In genomic region chr11:69325446-69325845, GRCh38 we compare ENCODE assay signal across 18 cellular contexts. TPM values are rescaled to one million over a fixed set of nuclear protein-coding genes. Genes with fewer than 3 reads are reported as not detected.
DNase-seq lines count a peak whose midpoint lies in the region; ATAC-seq and TF ChIP-seq lines count a peak whose summit lies in the region.
"Had no signal": no experiment of that assay in that cellular context is flagged by ENCODE, and none has a peak within 500 bp of the region (broad histone marks: within the 10 kb centered on the region; RNA-seq: fewer than 3 reads in every experiment).

No MANE protein-coding gene starts in this region.

- no peak for TF ChIP-seq POLR2A in IMR-90 (IDR thresholded peaks at IDR 0.05; ENCODE audit: low read depth, low read length)
- TF ChIP-seq POLR2A in sigmoid colon (IDR thresholded peaks at IDR 0.05), result no peak

- 93% methylated on average over 3 of the region's 8 CpGs; no CpG with 5 or more reads in 1 of the 2 experiments for WGBS in IMR-90 (ENCODE audit: extremely low coverage in 2 of 2, insufficient read length in 1 of 2), 2 experiments
- 90 to 92% methylated on average over 8 of the region's 8 CpGs for WGBS in sigmoid colon, 2 donors
- WGBS in aorta, 2 donors, result 94 to 95% methylated on average over 8 of the region's 8 CpGs

- peaks cover 25% of the 10 kb centered on the region for H3K36me3 ChIP-seq in A673 (ENCODE audit: insufficient read depth, low read length, poor library complexity, severe bottlenecking)
- no peaks in the 10 kb centered on the region for H3K36me3 ChIP-seq in IMR-90 (ENCODE audit: control insufficient read depth, insufficient read depth, low read length)
- no peaks in the 10 kb centered on the region for H3K36me3 ChIP-seq in sigmoid colon
- no peaks in the 10 kb centered on the region for H3K36me3 ChIP-seq in aorta (ENCODE audit: control insufficient read depth in 1 of 2, insufficient read depth in 2 of 2, low read length in 1 of 2)
- H3K36me3 ChIP-seq in neural progenitor cell, result no peaks in the 10 kb centered on the region
- H3K36me3 ChIP-seq: BLaER1 had no signal

- H3K4me2 ChIP-seq in IMR-90 (ENCODE audit: low read depth, low read length), result no peak overlapping the region
- H3K4me2 ChIP-seq in neural progenitor cell, result no peak overlapping the region
- H3K4me2 ChIP-seq: BLaER1 had no signal

- H3K23ac ChIP-seq in IMR-90 (ENCODE audit: low read depth, low read length), result no peak overlapping the region

- H3K4me3 Mint-ChIP-seq in neural progenitor cell, result no peak overlapping the region
- H3K4me3 Mint-ChIP-seq: CD8-positive, alpha-beta memory T cell had no signal

- H3K14ac ChIP-seq in IMR-90 (replicated peaks; ENCODE audit: low read depth, low read length), result peak overlapping the region; percentile 39; the same call in 1 of the 2 replicates

- CTCF ChIA-PET in A673 (lab: Charles Lee) (no interaction called here), IMR-90 (lab: Yijun Ruan, JAX) (no interaction called here)

- TF ChIP-seq CTCF in A673 (conservative IDR thresholded peaks at IDR 0.05; ENCODE audit: low read depth, low read length) (no peak), IMR-90 (conservative IDR thresholded peaks at IDR 0.05; ENCODE audit: low read depth, low read length) (no peak), sigmoid colon (IDR thresholded peaks at IDR 0.05) (no peak), neural progenitor cell (IDR thresholded peaks at IDR 0.05) (no peak)

- peak overlapping the region; percentile 85; the same call in 1 of the 2 replicates for H2AK5ac ChIP-seq in IMR-90 (ENCODE audit: low read depth, low read length)

- peak overlapping the region; percentile 27; the same call in 1 of the 2 replicates for H4K91ac ChIP-seq in IMR-90 (ENCODE audit: insufficient read depth, low read depth, low read length)

- no peak overlapping the region for H2AK9ac ChIP-seq in IMR-90 (replicated peaks; ENCODE audit: low read depth, low read length, poor library complexity)

- ATAC-seq in IMR-90 (ENCODE audit: low read depth) (no peak), aorta (ENCODE audit: low FRiP score) (no peak)
- ATAC-seq: HepG2, PC-3, Right ventricle myocardium inferior had no signal

- peak overlapping the region; percentile 2; the same call in 1 of the 2 replicates for H3K4ac ChIP-seq in IMR-90 (ENCODE audit: low read depth, low read length)

- no peak overlapping the region for H4K5ac ChIP-seq in IMR-90 (ENCODE audit: low read depth, low read length)

- no peak overlapping the region for H3K9ac ChIP-seq in IMR-90 (ENCODE audit: low read depth, low read length)
- no peak overlapping the region for H3K9ac ChIP-seq in neural progenitor cell
- H3K9ac ChIP-seq: BLaER1 had no signal

- H4K20me1 ChIP-seq in IMR-90 (ENCODE audit: insufficient read depth, low read length) (no peaks in the 10 kb centered on the region), neural progenitor cell (ENCODE audit: low read depth) (no peaks in the 10 kb centered on the region)
- H4K20me1 ChIP-seq: BLaER1 had no signal

- H3K27ac Mint-ChIP-seq in neural progenitor cell, result no peak overlapping the region
- H3K27ac Mint-ChIP-seq: CD8-positive, alpha-beta memory T cell had no signal

- H2BK120ac ChIP-seq in IMR-90 (ENCODE audit: low read depth, low read length), result peak overlapping the region; percentile 52

- TF ChIP-seq EP300 in sigmoid colon (IDR thresholded peaks at IDR 0.05), result no peak

- H2BK5ac ChIP-seq in IMR-90 (ENCODE audit: low read depth, low read length, poor library complexity, severe bottlenecking), result no peak overlapping the region

- H4K8ac ChIP-seq in IMR-90 (ENCODE audit: low read depth in 2 of 2, low read length in 2 of 2), result no peak overlapping the region; a peak in 1 of 4 replicates

- POLR2A ChIA-PET in A673 (lab: Charles Lee; ENCODE audit: low non-redundant PET) (interaction anchor here (0.8 kb wide), 1 partner anchor 21 kb away, joined by 3 read pairs; no protein-coding TSS in a partner anchor), IMR-90 (lab: Charles Lee; ENCODE audit: unreplicated experiment) (no interaction called here)

- peak overlapping the region; percentile 40; the same call in 1 of the 2 replicates for H2BK20ac ChIP-seq in IMR-90 (ENCODE audit: low read depth, low read length)

- no peaks in the 10 kb centered on the region for H3K27me3 ChIP-seq in A673 (replicated peaks; ENCODE audit: insufficient read depth, low read depth, low read length, poor library complexity)
- H3K27me3 ChIP-seq in IMR-90 (ENCODE audit: control insufficient read depth, insufficient read depth, low read length), result no peaks in the 10 kb centered on the region
- H3K27me3 ChIP-seq in sigmoid colon, result no peaks in the 10 kb centered on the region
- H3K27me3 ChIP-seq in aorta (ENCODE audit: control insufficient read depth in 1 of 2, insufficient read depth in 2 of 2, low read length in 1 of 2), result no peaks in the 10 kb centered on the region
- H3K27me3 ChIP-seq in neural progenitor cell, result no peaks in the 10 kb centered on the region
- H3K27me3 ChIP-seq: BLaER1 had no signal

- H2AFZ ChIP-seq in IMR-90 (replicated peaks; ENCODE audit: low read length, poor library complexity) (no peak overlapping the region), neural progenitor cell (replicated peaks) (no peak overlapping the region)

- no peak for DNase-seq in A673 (ENCODE audit: low spot score)
- no peak for DNase-seq in IMR-90
- DNase-seq in islet precursor cell, result peak; percentile 24
- DNase-seq in sigmoid colon, result peak; percentile 18
- no peak for DNase-seq in aorta
- DNase-seq in Ammon's horn (ENCODE audit: low spot score), result no peak
- no peak for DNase-seq in neural progenitor cell (ENCODE audit: low spot score)
- DNase-seq: CD8-positive, alpha-beta memory T cell; H7; Karpas-422; MM.1S; NCI-H1105; NCI-H187; NCI-H446; PC-3 had no signal

- no peaks in the 10 kb centered on the region for H3K4me1 Mint-ChIP-seq in neural progenitor cell
- H3K4me1 Mint-ChIP-seq: CD8-positive, alpha-beta memory T cell had no signal

- no TSS peak for BruUV-seq in A673 (replicated peaks; lab: Mats Ljungman, UMichigan)
- BruUV-seq in IMR-90 (replicated peaks; lab: Mats Ljungman, UMichigan), result no TSS peak

- H3K4me1 ChIP-seq in A673 (ENCODE audit: insufficient read depth, low read length, poor library complexity, severe bottlenecking) (peaks cover 15% of the 10 kb centered on the region), IMR-90 (ENCODE audit: control insufficient read depth, insufficient read depth, low read length) (peaks cover 19% of the 10 kb centered on the region), sigmoid colon (peaks cover 0 to 11% (median 0%) of the 10 kb centered on the region in 4 donors), aorta (ENCODE audit: control insufficient read depth in 1 of 2, insufficient read depth in 2 of 2, low read length in 2 of 2) (peaks cover 0 to 10% of the 10 kb centered on the region in 2 donors), neural progenitor cell (no peaks in the 10 kb centered on the region)
- H3K4me1 ChIP-seq: BLaER1 had no signal

- intact Hi-C loops in A673 (cut with micrococcal nuclease; ENCODE audit: unreplicated experiment), result no loop called here
- intact Hi-C loops in IMR-90 (cut with micrococcal nuclease), result no loop called here
- intact Hi-C loops in sigmoid colon (cut with DNase I), result no loop called here
- intact Hi-C loops in aorta (cut with DNase I), result loop anchor here in 1 of 2 donors (10.0 kb wide), 2 partner anchors 89 to 119 kb away; no protein-coding TSS in a partner anchor

- H3K9me3 ChIP-seq in A673 (ENCODE audit: low read depth, low read length, poor library complexity, severe bottlenecking) (no peaks in the 10 kb centered on the region), IMR-90 (ENCODE audit: control insufficient read depth, insufficient read depth, low read length) (no peaks in the 10 kb centered on the region), sigmoid colon (no peaks in the 10 kb centered on the region), aorta (ENCODE audit: control insufficient read depth, low read length) (no peaks in the 10 kb centered on the region), neural progenitor cell (ENCODE audit: low read depth) (no peaks in the 10 kb centered on the region)

- H3K79me2 ChIP-seq in neural progenitor cell (ENCODE audit: low read depth), result no peaks in the 10 kb centered on the region

- peaks cover 19 to 68% of the 10 kb centered on the region in 2 experiments for H3K79me1 ChIP-seq in IMR-90 (ENCODE audit: low read depth in 1 of 2, low read length in 2 of 2)

- no peak for TF ChIP-seq RAD21 in IMR-90 (IDR thresholded peaks at IDR 0.05; ENCODE audit: low read length)

- H3K9me3 Mint-ChIP-seq in neural progenitor cell, result no peaks in the 10 kb centered on the region
- H3K9me3 Mint-ChIP-seq: CD8-positive, alpha-beta memory T cell had no signal

- H3K4me3 ChIP-seq in A673 (ENCODE audit: low read depth, low read length, poor library complexity, severe bottlenecking), result no peak overlapping the region
- H3K4me3 ChIP-seq in IMR-90 (ENCODE audit: insufficient read depth, low read depth, low read length), result no peak overlapping the region
- H3K4me3 ChIP-seq in sigmoid colon, result no peak overlapping the region
- H3K4me3 ChIP-seq in aorta (ENCODE audit: low read length in 2 of 2), result no peak overlapping the region
- no peak overlapping the region for H3K4me3 ChIP-seq in neural progenitor cell
- H3K4me3 ChIP-seq: BLaER1 had no signal

- H3K56ac ChIP-seq in IMR-90 (ENCODE audit: extremely low read depth, insufficient read depth, low read length), result no peak overlapping the region

- H3K27ac ChIP-seq in A673 (ENCODE audit: low read depth, low read length, poor library complexity, severe bottlenecking), result peak overlapping the region; percentile 31
- H3K27ac ChIP-seq in IMR-90 (ENCODE audit: insufficient read depth, low read length), result no peak overlapping the region; the same call in 1 of the 2 replicates
- H3K27ac ChIP-seq in sigmoid colon, result no peak overlapping the region
- no peak overlapping the region for H3K27ac ChIP-seq in aorta (ENCODE audit: low read depth in 1 of 2, low read length in 2 of 2)
- H3K27ac ChIP-seq in neural progenitor cell, result no peak overlapping the region
- H3K27ac ChIP-seq: BLaER1 had no signal

- dilution Hi-C loops in IMR-90 (cut with HindIII; ENCODE audit: low sequenced_read_pairs, unreplicated experiment), result no loop called here

- peak overlapping the region; percentile 37; the same call in 1 of the 3 replicates for H2BK15ac ChIP-seq in IMR-90 (ENCODE audit: low read depth, low read length)

- no peaks in the 10 kb centered on the region for H3F3A ChIP-seq in neural progenitor cell (ENCODE audit: low read depth)

- H3K36me3 Mint-ChIP-seq in neural progenitor cell, result no peaks in the 10 kb centered on the region

- H3K9me1 ChIP-seq in IMR-90 (ENCODE audit: insufficient read depth, low read length), result peaks cover 23% of the 10 kb centered on the region

- H3K18ac ChIP-seq in IMR-90 (ENCODE audit: low read depth, low read length), result no peak overlapping the region

- in situ Hi-C loops in IMR-90 (cut with MboI; ENCODE audit: low sequenced_read_pairs), result no loop called here

- H3K27me3 Mint-ChIP-seq in neural progenitor cell (ENCODE audit: insufficient read depth, low read depth), result peaks cover 2% of the 10 kb centered on the region
- H3K27me3 Mint-ChIP-seq: CD8-positive, alpha-beta memory T cell had no signal

RNA-seq across cellular contexts. Expression of gene MYEOV, which starts 31.5 kb away (rescaled TPM):
- total RNA-seq in A673 (2021), result 174 and 192 TPM in 2 replicates
- total RNA-seq in IMR-90 (2012; rRNA removed), result 6.1 and 6.8 TPM in 2 replicates
- 5.8 and 12.5 TPM in 2 replicates for polyA plus RNA-seq in IMR-90 (2012; rRNA removed)
- polyA plus RNA-seq in IMR-90 (2012; cell fraction: cytosol; rRNA removed), result 3.3 and 5.6 TPM in 2 replicates
- 7.1 and 13.0 TPM in 2 replicates for polyA plus RNA-seq in IMR-90 (2012; cell fraction: nucleus; rRNA removed; ENCODE audit: low replicate concordance)
- not detected for total RNA-seq in sigmoid colon
- 10 to 100 TPM in 2 of 3 donors, 1 to 10 TPM in 1; 1.2 to 11.1 (median 10.1) TPM for polyA plus RNA-seq in sigmoid colon
- total RNA-seq in aorta, result under 1 TPM in 1 of 2 donors, not detected in 1; 0.52 TPM
- polyA plus RNA-seq in aorta, result not detected
- not detected in 2 replicates for total RNA-seq in neural progenitor cell (ENCODE audit: low replicate concordance)
- total RNA-seq: Right ventricle myocardium inferior had no signal
- polyA plus RNA-seq: CD8-positive, alpha-beta memory T cell had no signal

Comparison
In these comparisons a context has a peak if more than half of its experiments do, and no peak if none do; other contexts are left out.
1. DNase-seq: peak in islet precursor cell (single experiment) and sigmoid colon (single experiment); none in A673 (single experiment), IMR-90 (single experiment), aorta (0 of 2), Ammon's horn (single experiment) and neural progenitor cell (single experiment).
2. RNA of gene MYEOV, which starts 31.5 kb away (total RNA-seq): 174 to 192 TPM in A673; 6.1 to 6.8 TPM in IMR-90, 0.52 TPM in aorta, not detected in sigmoid colon and not detected in neural progenitor cell; every median in the first group is over 10 times any median in the second.